18 cellular contexts compared by ENCODE assay signal in the genomic region with DNA sequence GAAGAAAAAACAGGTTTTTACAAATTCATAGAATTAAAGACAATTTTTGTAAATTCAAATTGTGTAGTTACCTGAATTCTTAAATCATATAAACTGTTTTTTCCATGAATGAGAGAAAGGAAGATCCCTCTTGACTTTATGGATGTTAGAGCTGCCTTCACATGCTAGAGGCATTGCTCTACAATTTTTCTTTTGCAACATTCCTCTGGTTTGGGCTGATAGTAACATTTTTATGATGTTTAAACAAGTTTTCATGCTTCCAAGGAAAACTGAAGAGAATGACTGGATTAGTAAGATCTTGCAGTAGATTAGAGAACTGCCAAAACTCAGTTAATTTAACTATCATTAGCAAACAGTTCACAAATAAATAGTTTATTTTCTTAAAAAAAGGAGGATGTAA.
"Had no signal": no experiment of that assay in that cellular context is flagged by ENCODE, and none has a peak within 500 bp of the region (broad histone marks: within the 10 kb centered on the region; RNA-seq: fewer than 3 reads in every experiment).

No MANE protein-coding gene starts in this region.

- DNase-seq: activated CD4-positive, alpha-beta T cell treated with anti-CD3 and anti-CD28 coated beads for 1 hour; activated CD8-positive, alpha-beta memory T cell treated with anti-CD3 and anti-CD28 coated beads for 24 hours; activated CD8-positive, alpha-beta memory T cell treated with anti-CD3 and anti-CD28 coated beads, Interleukin-2, amount 50 U/mL, for 48 hours; activated effector memory CD4-positive, alpha-beta T cell treated with Interleukin-2 at 50 U/mL for 16 hours; activated naive CD4-positive, alpha-beta T cell treated with anti-CD3 and anti-CD28 coated beads, Interleukin-2, amount 10 ng/mL, durations not matched to agents 7 days and 5 days; activated naive CD8-positive, alpha-beta T cell treated with anti-CD3 and anti-CD28 coated beads, Interleukin-2, amount 50 U/mL, for 24 hours; activated T-cell treated with anti-CD3 and anti-CD28 coated beads, Interleukin-2, amount 50 U/mL, for 48 hours; effector memory CD4-positive, alpha-beta T cell; head of caudate nucleus; mesendoderm; natural killer cell; spleen; stimulated activated CD4-positive, alpha-beta T cell treated with anti-CD3 and anti-CD28 coated beads, Interleukin-4, amount 100 ng/mL, for 4 hours; testis had no signal

- H3K27me3 ChIP-seq: ascending aorta, esophagus muscularis mucosa, spleen, testis had no signal

- H3K27ac ChIP-seq: ascending aorta, esophagus muscularis mucosa, spleen, testis had no signal

- H3K9me3 ChIP-seq: ascending aorta, testis had no signal

- H3K36me3 ChIP-seq: ascending aorta, esophagus muscularis mucosa, spleen had no signal

- ATAC-seq: activated naive CD8-positive, alpha-beta T cell treated with anti-CD3 and anti-CD28 coated beads, Interleukin-2, amount 50 U/mL, for 24 hours; natural killer cell; sciatic nerve; stimulated activated memory B cell treated with anti-CD40 and anti-IgM and Interleukin-4, amounts not matched to agents 10 μg/mL and 1 μg/mL and 100 μg/mL, for 72 hours had no signal

- H3K4me3 ChIP-seq: ascending aorta, esophagus muscularis mucosa, spleen, testis had no signal

- H3K4me1 ChIP-seq: esophagus muscularis mucosa, spleen, testis had no signal
